In genomic region chr11:77750757-77751156, GRCh38 we compare ENCODE assay signal across 11 cellular contexts.
"Had no signal": no experiment of that assay in that cellular context is flagged by ENCODE, and none has a peak within 500 bp of the region (broad histone marks: within the 10 kb centered on the region; RNA-seq: fewer than 3 reads in every experiment).

No MANE protein-coding gene starts in this region.

- H3K4me3 Mint-ChIP-seq: HFFc6 had no signal

- DNase-seq: GM23248, HFFc6, IMR-90, Kasumi-1, KG1 had no signal

- H2AFZ ChIP-seq: GM23248 had no signal

- H3K9ac ChIP-seq: GM23248 had no signal

- H3K27ac ChIP-seq: GM23248, HL-60 had no signal

- H3K9me3 Mint-ChIP-seq: HFFc6 had no signal

- H3K9me3 ChIP-seq: HAP-1 had no signal

- H3K27ac Mint-ChIP-seq: HFFc6 had no signal

- H3K4me3 ChIP-seq: GM23248, HAP-1, K562 had no signal

- FAIRE-seq: H1, H54, K562 had no signal

- H3K36me3 ChIP-seq: HAP-1 had no signal

- ATAC-seq: HCT116, K562 had no signal
